ENCODE assay signal across 1 cellular context in the genomic region with DNA sequence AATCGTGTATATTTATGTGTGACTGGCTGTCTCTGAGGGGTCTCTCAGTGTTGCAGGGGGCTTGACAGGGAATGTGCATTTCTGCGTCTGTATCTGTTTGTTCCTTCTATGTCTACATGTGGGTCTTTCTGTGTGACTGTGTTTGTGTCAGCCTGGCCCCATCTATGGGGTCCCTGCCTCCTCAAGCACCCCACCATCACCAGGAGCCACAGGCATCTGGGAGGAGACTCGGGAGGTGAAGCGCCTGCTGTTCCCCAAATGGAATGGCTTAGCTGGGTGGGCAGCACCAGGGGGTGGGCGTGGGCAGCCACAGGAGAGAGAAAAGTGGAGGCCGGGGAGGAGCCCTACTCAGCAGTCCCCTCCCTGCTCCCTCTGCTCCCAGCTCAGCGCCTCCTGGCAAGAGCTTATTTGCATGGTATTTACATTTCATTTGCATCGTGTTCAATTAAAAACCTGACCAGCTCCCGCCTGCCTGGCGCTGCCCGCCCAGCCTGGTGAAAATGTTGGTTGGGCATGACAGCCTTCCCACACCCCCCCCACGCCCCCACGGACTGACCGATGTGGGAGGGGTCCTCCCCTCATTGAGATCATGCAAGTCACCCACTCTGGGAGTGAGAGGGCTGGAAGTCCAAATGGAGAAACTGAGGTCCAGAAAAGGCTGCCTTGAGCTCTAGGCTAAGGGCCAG.
TF ChIP-seq lines count a peak whose summit lies in the region.

No MANE protein-coding gene starts in this region.

TF ChIP-seq in HEK293, 187 proteins besides CTCF, POLR2A, EP300 and RAD21 (continued from another document and continues in another):
- TF ChIP-seq, protein P1, sequence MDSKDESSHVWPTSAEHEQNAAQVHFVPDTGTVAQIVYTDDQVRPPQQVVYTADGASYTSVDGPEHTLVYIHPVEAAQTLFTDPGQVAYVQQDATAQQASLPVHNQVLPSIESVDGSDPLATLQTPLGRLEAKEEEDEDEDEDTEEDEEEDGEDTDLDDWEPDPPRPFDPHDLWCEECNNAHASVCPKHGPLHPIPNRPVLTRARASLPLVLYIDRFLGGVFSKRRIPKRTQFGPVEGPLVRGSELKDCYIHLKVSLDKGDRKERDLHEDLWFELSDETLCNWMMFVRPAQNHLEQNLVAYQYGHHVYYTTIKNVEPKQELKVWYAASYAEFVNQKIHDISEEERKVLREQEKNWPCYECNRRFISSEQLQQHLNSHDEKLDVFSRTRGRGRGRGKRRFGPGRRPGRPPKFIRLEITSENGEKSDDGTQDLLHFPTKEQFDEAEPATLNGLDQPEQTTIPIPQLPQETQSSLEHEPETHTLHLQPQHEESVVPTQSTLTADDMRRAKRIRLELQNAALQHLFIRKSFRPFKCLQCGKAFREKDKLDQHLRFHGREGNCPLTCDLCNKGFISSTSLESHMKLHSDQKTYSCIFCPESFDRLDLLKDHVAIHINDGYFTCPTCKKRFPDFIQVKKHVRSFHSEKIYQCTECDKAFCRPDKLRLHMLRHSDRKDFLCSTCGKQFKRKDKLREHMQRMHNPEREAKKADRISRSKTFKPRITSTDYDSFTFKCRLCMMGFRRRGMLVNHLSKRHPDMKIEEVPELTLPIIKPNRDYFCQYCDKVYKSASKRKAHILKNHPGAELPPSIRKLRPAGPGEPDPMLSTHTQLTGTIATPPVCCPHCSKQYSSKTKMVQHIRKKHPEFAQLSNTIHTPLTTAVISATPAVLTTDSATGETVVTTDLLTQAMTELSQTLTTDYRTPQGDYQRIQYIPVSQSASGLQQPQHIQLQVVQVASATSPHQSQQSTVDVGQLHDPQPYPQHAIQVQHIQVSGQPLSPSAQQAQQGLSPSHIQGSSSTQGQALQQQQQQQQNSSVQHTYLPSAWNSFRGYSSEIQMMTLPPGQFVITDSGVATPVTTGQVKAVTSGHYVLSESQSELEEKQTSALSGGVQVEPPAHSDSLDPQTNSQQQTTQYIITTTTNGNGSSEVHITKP (tag by site-specific recombination; IDR thresholded peaks at IDR 0.05), result peak; percentile 44; the same call in 1 of the 2 replicates
- TF ChIP-seq ZNF19 (tag by site-specific recombination; IDR thresholded peaks at IDR 0.05; ENCODE audit: low read depth), result no peak
- TF ChIP-seq ZNF596 (tag by site-specific recombination; IDR thresholded peaks at IDR 0.05), result no peak
- TF ChIP-seq ZNF146 (tag by site-specific recombination; IDR thresholded peaks at IDR 0.05), result no peak
- no peak for TF ChIP-seq ZBTB7A (tag by site-specific recombination; IDR thresholded peaks at IDR 0.05; ENCODE audit: low read depth)
- no peak for TF ChIP-seq ZNF654 (tag by site-specific recombination; IDR thresholded peaks at IDR 0.05; ENCODE audit: low read depth)
- no peak for TF ChIP-seq FEZF1 (tag by site-specific recombination; IDR thresholded peaks at IDR 0.05)
- peak; percentile 7; the same call in 1 of the 2 replicates for TF ChIP-seq GLIS1 (tag by site-specific recombination; IDR thresholded peaks at IDR 0.05)
- TF ChIP-seq, protein P2, sequence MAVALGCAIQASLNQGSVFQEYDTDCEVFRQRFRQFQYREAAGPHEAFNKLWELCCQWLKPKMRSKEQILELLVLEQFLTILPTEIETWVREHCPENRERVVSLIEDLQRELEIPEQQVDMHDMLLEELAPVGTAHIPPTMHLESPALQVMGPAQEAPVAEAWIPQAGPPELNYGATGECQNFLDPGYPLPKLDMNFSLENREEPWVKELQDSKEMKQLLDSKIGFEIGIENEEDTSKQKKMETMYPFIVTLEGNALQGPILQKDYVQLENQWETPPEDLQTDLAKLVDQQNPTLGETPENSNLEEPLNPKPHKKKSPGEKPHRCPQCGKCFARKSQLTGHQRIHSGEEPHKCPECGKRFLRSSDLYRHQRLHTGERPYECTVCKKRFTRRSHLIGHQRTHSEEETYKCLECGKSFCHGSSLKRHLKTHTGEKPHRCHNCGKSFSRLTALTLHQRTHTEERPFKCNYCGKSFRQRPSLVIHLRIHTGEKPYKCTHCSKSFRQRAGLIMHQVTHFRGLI (tag by site-specific recombination; IDR thresholded peaks at IDR 0.05), result peak; percentile 100
- no peak for TF ChIP-seq ZNF280C (tag by site-specific recombination; IDR thresholded peaks at IDR 0.05)
- TF ChIP-seq ZNF626 (tag by site-specific recombination; IDR thresholded peaks at IDR 0.05), result no peak
- TF ChIP-seq KLF10 (tag by site-specific recombination; IDR thresholded peaks at IDR 0.05), result peak; percentile 97
- TF ChIP-seq, protein P3, sequence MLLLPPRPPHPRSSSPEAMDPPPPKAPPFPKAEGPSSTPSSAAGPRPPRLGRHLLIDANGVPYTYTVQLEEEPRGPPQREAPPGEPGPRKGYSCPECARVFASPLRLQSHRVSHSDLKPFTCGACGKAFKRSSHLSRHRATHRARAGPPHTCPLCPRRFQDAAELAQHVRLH (tag by site-specific recombination; IDR thresholded peaks at IDR 0.05), result no peak
- no peak for TF ChIP-seq ZNF791 (tag by site-specific recombination; IDR thresholded peaks at IDR 0.05)
- TF ChIP-seq ZNF621 (tag by site-specific recombination; IDR thresholded peaks at IDR 0.05), result no peak
- TF ChIP-seq ZNF394 (tag by site-specific recombination; IDR thresholded peaks at IDR 0.05; ENCODE audit: borderline replicate concordance), result no peak
- TF ChIP-seq KLF7 (tag by site-specific recombination; IDR thresholded peaks at IDR 0.05; ENCODE audit: borderline replicate concordance), result no peak
- TF ChIP-seq GLIS2 (tag by site-specific recombination; IDR thresholded peaks at IDR 0.05), result peak; percentile 54; the same call in 1 of the 2 replicates
- TF ChIP-seq SCRT2 (tag by site-specific recombination; IDR thresholded peaks at IDR 0.05), result no peak
- 0 out of 2 replicates have a peak, but pooled peaks have one; percentile 14 for TF ChIP-seq ZNF341 (tag by site-specific recombination; IDR thresholded peaks at IDR 0.05; ENCODE audit: low read depth)
- TF ChIP-seq ZNF776 (tag by site-specific recombination; IDR thresholded peaks at IDR 0.05; ENCODE audit: borderline replicate concordance), result no peak
- peak; percentile 84 for TF ChIP-seq EGR2 (tag by site-specific recombination; IDR thresholded peaks at IDR 0.05; ENCODE audit: low read depth)
- no peak for TF ChIP-seq ZNF18 (tag by site-specific recombination; IDR thresholded peaks at IDR 0.05)
- TF ChIP-seq, protein P4, sequence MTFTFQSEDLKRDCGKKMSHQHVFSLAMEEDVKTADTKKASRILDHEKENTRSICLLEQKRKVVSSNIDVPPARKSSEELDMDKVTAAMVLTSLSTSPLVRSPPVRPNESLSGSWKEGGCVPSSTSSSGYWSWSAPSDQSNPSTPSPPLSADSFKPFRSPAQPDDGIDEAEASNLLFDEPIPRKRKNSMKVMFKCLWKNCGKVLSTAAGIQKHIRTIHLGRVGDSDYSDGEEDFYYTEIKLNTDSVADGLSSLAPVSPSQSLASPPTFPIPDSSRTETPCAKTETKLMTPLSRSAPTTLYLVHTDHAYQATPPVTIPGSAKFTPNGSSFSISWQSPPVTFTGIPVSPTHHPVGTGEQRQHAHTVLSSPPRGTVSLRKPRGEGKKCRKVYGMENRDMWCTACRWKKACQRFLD (tag by site-specific recombination; IDR thresholded peaks at IDR 0.05), result no peak
- TF ChIP-seq ZSCAN18 (tag by site-specific recombination; IDR thresholded peaks at IDR 0.05), result no peak
- TF ChIP-seq, protein P5, sequence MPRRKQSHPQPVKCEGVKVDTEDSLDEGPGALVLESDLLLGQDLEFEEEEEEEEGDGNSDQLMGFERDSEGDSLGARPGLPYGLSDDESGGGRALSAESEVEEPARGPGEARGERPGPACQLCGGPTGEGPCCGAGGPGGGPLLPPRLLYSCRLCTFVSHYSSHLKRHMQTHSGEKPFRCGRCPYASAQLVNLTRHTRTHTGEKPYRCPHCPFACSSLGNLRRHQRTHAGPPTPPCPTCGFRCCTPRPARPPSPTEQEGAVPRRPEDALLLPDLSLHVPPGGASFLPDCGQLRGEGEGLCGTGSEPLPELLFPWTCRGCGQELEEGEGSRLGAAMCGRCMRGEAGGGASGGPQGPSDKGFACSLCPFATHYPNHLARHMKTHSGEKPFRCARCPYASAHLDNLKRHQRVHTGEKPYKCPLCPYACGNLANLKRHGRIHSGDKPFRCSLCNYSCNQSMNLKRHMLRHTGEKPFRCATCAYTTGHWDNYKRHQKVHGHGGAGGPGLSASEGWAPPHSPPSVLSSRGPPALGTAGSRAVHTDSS (tag by site-specific recombination; IDR thresholded peaks at IDR 0.05), result no peak
- TF ChIP-seq KLF16 (tag by site-specific recombination; IDR thresholded peaks at IDR 0.05), result 0 out of 2 replicates have a peak, but pooled peaks have one; percentile 43
- TF ChIP-seq MZF1 (tag by site-specific recombination; IDR thresholded peaks at IDR 0.05; ENCODE audit: borderline replicate concordance), result no peak
- TF ChIP-seq ZNF514 (tag by site-specific recombination; IDR thresholded peaks at IDR 0.05), result no peak
- no peak for TF ChIP-seq ZNF843 (tag by site-specific recombination; IDR thresholded peaks at IDR 0.05)
- TF ChIP-seq ZFHX2 (tag by site-specific recombination; conservative IDR thresholded peaks at IDR 0.05), result peak; percentile 56
- no peak for TF ChIP-seq ZNF518A (tag by site-specific recombination; conservative IDR thresholded peaks at IDR 0.05; ENCODE audit: low read depth)
